Comparison of ENCODE assay signal across 1 cellular context in genomic region chr22:22025320-22026156, GRCh38.
TF ChIP-seq lines count a peak whose summit lies in the region.

No MANE protein-coding gene starts in this region.

TF ChIP-seq in K562, 482 proteins besides CTCF, POLR2A, EP300 and RAD21 (continued from another document):
- TF ChIP-seq ZMIZ1 (IDR thresholded peaks at IDR 0.05; ENCODE audit: low read depth in 2 of 2, low read length in 2 of 2) = no peak
- no peak for TF ChIP-seq ILF3 (IDR thresholded peaks at IDR 0.05; ENCODE audit: borderline replicate concordance)
- TF ChIP-seq FOXK1 (CRISPR knock-in tag; IDR thresholded peaks at IDR 0.05; ENCODE audit: borderline replicate concordance) = peak; percentile 17; the same call in 1 of the 2 replicates
- peak; percentile 9; the same call in 1 of the 2 replicates for TF ChIP-seq ZNF3 (CRISPR knock-in tag; IDR thresholded peaks at IDR 0.05)
- TF ChIP-seq MYBL2 (IDR thresholded peaks at IDR 0.05; ENCODE audit: low read depth) = no peak
- TF ChIP-seq MYBL2 (CRISPR knock-in tag; IDR thresholded peaks at IDR 0.05; ENCODE audit: borderline replicate concordance) = peak; percentile 65; the same call in 1 of the 2 replicates
- TF ChIP-seq BRCA1 (IDR thresholded peaks at IDR 0.05) = no peak
- 0 out of 2 replicates have a peak, but pooled peaks have one; percentile 41 for TF ChIP-seq BRCA1 (CRISPR knock-in tag; IDR thresholded peaks at IDR 0.05)
- no peak for TF ChIP-seq ZNF764 (CRISPR knock-in tag; IDR thresholded peaks at IDR 0.05; ENCODE audit: low read depth)
- no peak for TF ChIP-seq AFF1 (IDR thresholded peaks at IDR 0.05; ENCODE audit: low read depth in 1 of 2, partially characterized antibody in 2 of 2)
- no peak for TF ChIP-seq TSC22D4 (tag; IDR thresholded peaks at IDR 0.05)
- TF ChIP-seq ARID4B (CRISPR knock-in tag; IDR thresholded peaks at IDR 0.05) = 0 out of 2 replicates have a peak, but pooled peaks have one; percentile 26
- TF ChIP-seq ZBTB7A (IDR thresholded peaks at IDR 0.05; ENCODE audit: borderline replicate concordance, control insufficient read depth, low read depth, low read length) = peak; percentile 46; the same call in 1 of the 2 replicates
- 0 out of 2 replicates have a peak, but pooled peaks have one; percentile 4 for TF ChIP-seq ELK1 (CRISPR knock-in tag; IDR thresholded peaks at IDR 0.05)
- peak; percentile 84; the same call in 1 of the 2 replicates for TF ChIP-seq TGIF2 (CRISPR knock-in tag; IDR thresholded peaks at IDR 0.05)
- TF ChIP-seq PRMT5 (CRISPR knock-in tag; IDR thresholded peaks at IDR 0.05) = peak; percentile 80; the same call in 1 of the 2 replicates
- no peak for TF ChIP-seq ZNF324 (CRISPR knock-in tag; IDR thresholded peaks at IDR 0.05)
- peak; percentile 31; the same call in 1 of the 2 replicates for TF ChIP-seq ZNF184 (CRISPR knock-in tag; IDR thresholded peaks at IDR 0.05)
- TF ChIP-seq ZC3H4 (CRISPR knock-in tag; IDR thresholded peaks at IDR 0.05; ENCODE audit: borderline replicate concordance) = peak; percentile 80; the same call in 1 of the 2 replicates
TF ChIP-seq in K562: peak in this region for 22.
